ENCODE assay signal across 22 cellular contexts in genomic region chr15:61128343-61128742, GRCh38.
DNase-seq lines count a peak whose midpoint lies in the region; ATAC-seq, FAIRE-seq and TF ChIP-seq lines count a peak whose summit lies in the region.
"Had no signal": no experiment of that assay in that cellular context is flagged by ENCODE, and none has a peak within 500 bp of the region (broad histone marks: within the 10 kb centered on the region; RNA-seq: fewer than 3 reads in every experiment).

No MANE protein-coding gene starts in this region.

- no peaks in the 10 kb centered on the region for H3K36me3 ChIP-seq in neural cell (ENCODE audit: insufficient read depth, low read length)
- H3K36me3 ChIP-seq: BLaER1 treated with 17β-estradiol and CSF1 and Interleukin-3, amounts not matched to agents 10 nM and 100 nM had no signal

- no peak for TF ChIP-seq EP300 in neural cell (conservative IDR thresholded peaks at IDR 0.05; ENCODE audit: poor library complexity, severe bottlenecking)

- H2AFZ ChIP-seq in neural cell (ENCODE audit: low read depth, low read length) = no peak overlapping the region

- peaks cover 3% of the 10 kb centered on the region for H3K27me3 ChIP-seq in neural cell (ENCODE audit: insufficient read depth, low read depth, low read length)
- H3K27me3 ChIP-seq: BLaER1 treated with 17β-estradiol and CSF1 and Interleukin-3, amounts not matched to agents 10 nM and 100 nM had no signal

- no peak for TF ChIP-seq RAD21 in neural cell (conservative IDR thresholded peaks at IDR 0.05)

- H3F3A ChIP-seq in neural cell (ENCODE audit: insufficient read depth, low read length, poor library complexity, severe bottlenecking) = no peaks in the 10 kb centered on the region

- H4K20me1 ChIP-seq in neural cell (ENCODE audit: insufficient read depth) = no peaks in the 10 kb centered on the region
- H4K20me1 ChIP-seq: BLaER1 treated with 17β-estradiol and CSF1 and Interleukin-3, amounts not matched to agents 10 nM and 100 nM had no signal

- no peak for TF ChIP-seq CTCF in neural cell (IDR thresholded peaks at IDR 0.05; ENCODE audit: poor library complexity, severe bottlenecking)

- FAIRE-seq in A204.1 (lab: Jason Lieb, UNC) = peak; percentile 35
- FAIRE-seq: A549, D721Med, GM12878, GM12892, GM18507 had no signal

- H3K9ac ChIP-seq in neural cell (ENCODE audit: low read length) = no peak overlapping the region
- H3K9ac ChIP-seq: BLaER1 treated with 17β-estradiol and CSF1 and Interleukin-3, amounts not matched to agents 10 nM and 100 nM had no signal

- H3K9me3 ChIP-seq in neural cell (ENCODE audit: low read length) = no peaks in the 10 kb centered on the region
- H3K9me3 ChIP-seq: BLaER1 treated with 17β-estradiol and CSF1 and Interleukin-3, amounts not matched to agents 10 nM and 100 nM; Caco-2 had no signal

- no peaks in the 10 kb centered on the region for H3K9me2 ChIP-seq in neural cell (ENCODE audit: insufficient read depth, low read length)

- H3K4me3 ChIP-seq in neural cell (ENCODE audit: low read length) = no peak overlapping the region
- H3K4me3 ChIP-seq: A549; BLaER1 treated with 17β-estradiol and CSF1 and Interleukin-3, amounts not matched to agents 10 nM and 100 nM; GM12878 had no signal

- ATAC-seq in SK-N-SH treated with all-trans-retinoic acid at 6 μM for 48 hours (no peak), GM21737 (IDR thresholded peaks at IDR 0.05; ENCODE audit: unreplicated experiment) (no peak)
- ATAC-seq: A549; CD8-positive, alpha-beta T cell; GM12878 had no signal

- no peak overlapping the region for H3K27ac ChIP-seq in neural cell (ENCODE audit: low read length)
- H3K27ac ChIP-seq: A549; BLaER1 treated with 17β-estradiol and CSF1 and Interleukin-3, amounts not matched to agents 10 nM and 100 nM; C4-2B had no signal

- DNase-seq in SK-N-DZ (ENCODE audit: low spot score) (peak; percentile 40), activated gamma-delta T cell treated with Interleukin-2 at 50 U/mL for 16 hours (no peak)
- DNase-seq in activated naive CD4-positive, alpha-beta T cell treated with Interleukin-2 at 50 U/mL for 16 hours = no peak
- DNase-seq: 8988T; AML-193; Caco-2; Calu3; CD4-positive, alpha-beta T cell; CD8-positive, alpha-beta T cell; DMS79 treated with DMSO at 0.1 percent for 48 hours; GDM1 had no signal

- H3K79me2 ChIP-seq in neural cell (replicated peaks; ENCODE audit: insufficient read depth, low read length) = no peaks in the 10 kb centered on the region

- no peak overlapping the region for H3K4me2 ChIP-seq in neural cell (ENCODE audit: low read length)
- H3K4me2 ChIP-seq: A549; BLaER1 treated with 17β-estradiol and CSF1 and Interleukin-3, amounts not matched to agents 10 nM and 100 nM had no signal

TF ChIP-seq in SK-N-SH treated with all-trans-retinoic acid at 6 μM for 48 hours, 23 proteins besides CTCF, POLR2A, EP300 and RAD21:
- TF ChIP-seq TCF4 (CRISPR knock-in tag; IDR thresholded peaks at IDR 0.05; ENCODE audit: borderline replicate concordance) (peak; percentile 49; the same call in 1 of the 2 replicates), BACH2 (CRISPR knock-in tag; IDR thresholded peaks at IDR 0.05; ENCODE audit: borderline replicate concordance) (no peak)
TF ChIP-seq in SK-N-SH treated with all-trans-retinoic acid at 6 μM for 48 hours: peak in this region for 1.

TF ChIP-seq in neural cell, 6 proteins besides CTCF, POLR2A, EP300 and RAD21:
- TF ChIP-seq MXI1 (conservative IDR thresholded peaks at IDR 0.05; ENCODE audit: poor library complexity, severe bottlenecking) (no peak), SMC3 (conservative IDR thresholded peaks at IDR 0.05; ENCODE audit: poor library complexity) (no peak), TAF1 (IDR thresholded peaks at IDR 0.05; ENCODE audit: low read depth) (no peak), POLR2AphosphoS5 (IDR thresholded peaks at IDR 0.05) (no peak), REST (IDR thresholded peaks at IDR 0.05; ENCODE audit: borderline replicate concordance) (peak; percentile 80)
